In genomic region chr7:94656925-94657731, GRCh38 we compare ENCODE assay signal across 8 cellular contexts. TPM values are rescaled to one million over a fixed set of nuclear protein-coding genes. Genes with fewer than 3 reads are reported as not detected.
DNase-seq lines count a peak whose midpoint lies in the region; TF ChIP-seq lines count a peak whose summit lies in the region.

No MANE protein-coding gene starts in this region.

- no peaks in the 10 kb centered on the region for H3K36me3 ChIP-seq in BLaER1 treated with 17β-estradiol and CSF1 and Interleukin-3, amounts not matched to agents 10 nM and 100 nM
- no peaks in the 10 kb centered on the region for H3K36me3 ChIP-seq in ectodermal cell (ENCODE audit: control insufficient read depth, insufficient read depth, low read length)
- no peaks in the 10 kb centered on the region for H3K36me3 ChIP-seq in muscle layer of duodenum (ENCODE audit: control insufficient read depth in 1 of 2, insufficient read depth in 2 of 2, low read length in 2 of 2)
- no peaks in the 10 kb centered on the region for H3K36me3 ChIP-seq in urinary bladder (ENCODE audit: insufficient read depth)

- no peak; the same call in 1 of the 2 replicates for TF ChIP-seq CTCF in HFFc6 (IDR thresholded peaks at IDR 0.05)

- peak; percentile 28 for DNase-seq in HFFc6
- peak; percentile 11 for DNase-seq in UCSD-AML1 (lab: John Stamatoyannopoulos, UW; ENCODE audit: unreplicated experiment)
- no peak for DNase-seq in HuH-7.5 (ENCODE audit: low spot score)
- DNase-seq in Kasumi-1 (lab: John Stamatoyannopoulos, UW), result no peak

- H3K27ac ChIP-seq in BLaER1 treated with 17β-estradiol and CSF1 and Interleukin-3, amounts not matched to agents 10 nM and 100 nM, result peak overlapping the region in 2 of 11 experiments; percentile 4 to 43; a peak in 6 of 22 replicates
- H3K27ac ChIP-seq in ectodermal cell (ENCODE audit: insufficient read depth, low read depth, low read length, poor library complexity, severe bottlenecking) (peak overlapping the region; percentile 64), muscle layer of duodenum (ENCODE audit: low read length) (no peak overlapping the region), urinary bladder (ENCODE audit: low read depth) (no peak overlapping the region)

- H3K27ac Mint-ChIP-seq in HFFc6, result peak overlapping the region; percentile 58; the same call in 1 of the 2 replicates

- H3K4me2 ChIP-seq in BLaER1 treated with 17β-estradiol and CSF1 and Interleukin-3, amounts not matched to agents 10 nM and 100 nM, result peak overlapping the region; percentile 75 to 94 (median 87)

- H3K36me3 Mint-ChIP-seq in HFFc6 (ENCODE audit: low read depth), result no peaks in the 10 kb centered on the region

- H3K9me3 ChIP-seq in BLaER1 treated with 17β-estradiol and CSF1 and Interleukin-3, amounts not matched to agents 10 nM and 100 nM (replicated peaks in 1 of 11), result peaks cover 0 to 25% (median 20%) of the 10 kb centered on the region in 11 experiments; a peak in 15 of 22 replicates
- H3K9me3 ChIP-seq in ectodermal cell (ENCODE audit: control insufficient read depth, low read length), result no peaks in the 10 kb centered on the region
- H3K9me3 ChIP-seq in muscle layer of duodenum (ENCODE audit: control insufficient read depth in 1 of 2, low read length in 2 of 2), result peaks cover 0 to 2% of the 10 kb centered on the region in 2 donors

- peaks cover 0 to 16% (median 10%) of the 10 kb centered on the region in 10 experiments; a peak in 12 of 20 replicates for H3K4me1 ChIP-seq in BLaER1 treated with 17β-estradiol and CSF1 and Interleukin-3, amounts not matched to agents 10 nM and 100 nM
- peaks cover 11% of the 10 kb centered on the region for H3K4me1 ChIP-seq in ectodermal cell (ENCODE audit: control insufficient read depth, insufficient read depth, low read length)
- peaks cover 7 to 13% of the 10 kb centered on the region in 2 donors for H3K4me1 ChIP-seq in muscle layer of duodenum (ENCODE audit: control insufficient read depth in 1 of 2, insufficient read depth in 2 of 2, low read length in 2 of 2)
- H3K4me1 ChIP-seq in urinary bladder (ENCODE audit: insufficient read depth), result no peaks in the 10 kb centered on the region

- peak overlapping the region; percentile 97 for H3K4me3 Mint-ChIP-seq in HFFc6

- peaks cover 7 to 25% (median 16%) of the 10 kb centered on the region in 11 experiments; a peak in 16 of 22 replicates for H3K27me3 ChIP-seq in BLaER1 treated with 17β-estradiol and CSF1 and Interleukin-3, amounts not matched to agents 10 nM and 100 nM
- no peaks in the 10 kb centered on the region for H3K27me3 ChIP-seq in ectodermal cell (ENCODE audit: control insufficient read depth, insufficient read depth, low read length, poor library complexity, severe bottlenecking)
- peaks cover 15% of the 10 kb centered on the region for H3K27me3 ChIP-seq in muscle layer of duodenum (ENCODE audit: low read depth, low read length)

- peaks cover 5% of the 10 kb centered on the region; the same call in 1 of the 2 replicates for H3K27me3 Mint-ChIP-seq in HFFc6 (ENCODE audit: insufficient read depth)

- no peaks in the 10 kb centered on the region for H4K20me1 ChIP-seq in BLaER1 treated with 17β-estradiol and CSF1 and Interleukin-3, amounts not matched to agents 10 nM and 100 nM

- WGBS in ectodermal cell, 2 experiments, result 53 to 54% methylated on average over 36 of the region's 36 CpGs
- WGBS in urinary bladder, result 51% methylated on average over 36 of the region's 36 CpGs

- no peaks in the 10 kb centered on the region; the same call in 1 of the 2 replicates for H3K9me3 Mint-ChIP-seq in HFFc6

- H3K4me3 ChIP-seq in BLaER1 treated with 17β-estradiol and CSF1 and Interleukin-3, amounts not matched to agents 10 nM and 100 nM, result peak overlapping the region; percentile 53 to 75 (median 66)
- H3K4me3 ChIP-seq in ectodermal cell (ENCODE audit: insufficient read depth, low read depth, low read length), result peak overlapping the region; percentile 64
- H3K4me3 ChIP-seq in muscle layer of duodenum (ENCODE audit: low read depth in 1 of 2, low read length in 2 of 2), result peak overlapping the region; percentile 41 to 78
- H3K4me3 ChIP-seq in urinary bladder (ENCODE audit: low read depth, low read length), result peak overlapping the region; percentile 65

- peak overlapping the region in 8 of 11 experiments; percentile 43 to 64 (median 54); a peak in 13 of 22 replicates for H3K9ac ChIP-seq in BLaER1 treated with 17β-estradiol and CSF1 and Interleukin-3, amounts not matched to agents 10 nM and 100 nM

- 0 out of 2 replicates have a peak, but pooled peaks cover 5% of the 10 kb centered on the region for H3K4me1 Mint-ChIP-seq in HFFc6 (ENCODE audit: low read depth)

RNA-seq across cellular contexts. Expression of gene SGCE, which starts 1.2 kb away (rescaled TPM):
- 10 to 100 TPM; 30.2 to 52.7 (median 49.0) TPM for total RNA-seq in HFFc6 (2021; fragmentation: NEBNext Ultra II Directional; extraction: Animal tissue kit (Norgen Biotek cat#: 25700))
- 49.7 TPM for polyA plus RNA-seq in ectodermal cell (2013, experiment 1 of 4)
- 52.8 TPM for polyA plus RNA-seq in ectodermal cell (2013, experiment 2 of 4)
- polyA plus RNA-seq in ectodermal cell (2013, experiment 3 of 4), result 58.0 TPM
- polyA plus RNA-seq in ectodermal cell (2013, experiment 4 of 4), result 66.3 TPM
- 201 TPM for total RNA-seq in urinary bladder
- 85.3 TPM for polyA plus RNA-seq in urinary bladder

Comparison
In these comparisons a context has a peak if more than half of its experiments do, and no peak if none do; other contexts are left out.
1. DNase-seq: peak in HFFc6 (single experiment) and UCSD-AML1 (single experiment); none in HuH-7.5 (single experiment) and Kasumi-1 (0 of 2).
2. Peak in every context shown above with its lines, with median percentiles within 50 percentile points of each other: H3K4me3 ChIP-seq.